ENCODE assay signal across 7 cellular contexts in the genomic region with DNA sequence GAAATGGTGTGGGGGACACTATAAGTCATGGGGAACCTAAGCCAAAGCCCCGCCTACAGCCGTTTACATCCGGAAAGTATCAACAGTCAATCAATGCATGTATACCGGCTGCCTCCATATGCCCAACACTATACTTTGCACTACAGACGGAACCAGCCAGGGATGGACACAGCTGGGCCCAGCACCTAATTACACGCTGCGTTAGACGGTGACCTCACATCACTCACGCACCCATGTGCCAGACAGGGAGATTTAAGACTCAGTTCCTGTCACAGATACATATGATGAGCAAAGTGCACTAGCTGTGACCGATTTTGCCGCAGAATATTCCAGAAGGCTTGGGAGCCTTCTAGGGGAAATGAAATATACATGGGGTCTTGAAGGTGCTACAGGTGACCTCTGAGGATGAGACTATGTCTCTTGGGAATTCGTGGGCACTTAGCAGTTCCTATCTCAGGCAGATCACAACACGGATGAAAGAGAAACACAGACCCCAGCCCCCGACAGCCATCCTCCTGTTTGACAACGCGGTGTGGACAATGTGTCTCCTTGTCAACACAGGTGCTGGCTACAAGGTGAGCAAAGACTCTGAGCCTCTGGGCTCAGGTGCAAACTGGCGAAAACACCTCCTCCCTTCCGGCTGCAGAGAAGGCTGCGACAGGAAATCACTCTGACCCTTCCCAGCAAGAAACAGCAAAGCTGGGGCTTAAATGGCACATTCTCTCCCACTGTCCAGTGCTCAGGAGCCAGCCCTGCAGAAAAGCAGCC. TPM values are rescaled to one million over a fixed set of nuclear protein-coding genes. Genes with fewer than 3 reads are reported as not detected.
A peak's percentile ranks its signal among the peaks of the same experiment; 100 is the strongest.
DNase-seq lines count a peak whose midpoint lies in the region; ATAC-seq and TF ChIP-seq lines count a peak whose summit lies in the region.

No MANE protein-coding gene starts in this region.

- no peak overlapping the region for H3K9ac ChIP-seq in OCI-LY3 (ENCODE audit: low read length)

- ATAC-seq in GM18909 (IDR thresholded peaks at IDR 0.05; ENCODE audit: poor library complexity, unreplicated experiment) (no peak), GM19023 (IDR thresholded peaks at IDR 0.05; ENCODE audit: unreplicated experiment) (no peak), HG03378 (IDR thresholded peaks at IDR 0.05; ENCODE audit: unreplicated experiment) (no peak)

- H3K4me1 ChIP-seq in OCI-LY3 (ENCODE audit: low read length), result peaks cover 50% of the 10 kb centered on the region
- H3K4me1 ChIP-seq in sigmoid colon, result peaks cover 0 to 90% (median 86%) of the 10 kb centered on the region in 4 donors

- H3K4me3 ChIP-seq in OCI-LY3 (ENCODE audit: low read length), result peak overlapping the region; percentile 18; the same call in 1 of the 2 replicates
- H3K4me3 ChIP-seq in epithelial cell of proximal tubule (ENCODE audit: low read depth, low read length), result peak overlapping the region; percentile 33
- H3K4me3 ChIP-seq in sigmoid colon, result peak overlapping the region; percentile 9 to 100 (median 88)

- H3K27me3 ChIP-seq in OCI-LY3 (ENCODE audit: low read depth, low read length), result no peaks in the 10 kb centered on the region
- H3K27me3 ChIP-seq in sigmoid colon, result no peaks in the 10 kb centered on the region

- DNase-seq in DMS53 treated with DMSO at 0.1 percent for 48 hours (lab: John Stamatoyannopoulos, UW; ENCODE audit: unreplicated experiment) (peak; percentile 79), epithelial cell of proximal tubule (ENCODE audit: low read depth) (no peak), sigmoid colon (no peak)

- no peak for TF ChIP-seq CTCF in OCI-LY3 (IDR thresholded peaks at IDR 0.05; ENCODE audit: low read depth, low read length)
- TF ChIP-seq CTCF in epithelial cell of proximal tubule (conservative IDR thresholded peaks at IDR 0.05; ENCODE audit: low read depth, low read length), result no peak
- no peak for TF ChIP-seq CTCF in sigmoid colon (IDR thresholded peaks at IDR 0.05)

- intact Hi-C loops in sigmoid colon (cut with DNase I), result loop anchor here (2.0 kb wide), 1 partner anchor 30 kb away; no protein-coding TSS in a partner anchor

- TF ChIP-seq EP300 in sigmoid colon (IDR thresholded peaks at IDR 0.05), result no peak

- H4K20me1 ChIP-seq in OCI-LY3 (ENCODE audit: insufficient read depth, low read length), result peaks cover 90% of the 10 kb centered on the region

- peak overlapping the region; percentile 26; the same call in 1 of the 2 replicates for H3K4me2 ChIP-seq in OCI-LY3 (ENCODE audit: low read length)

- H3K36me3 ChIP-seq in OCI-LY3 (replicated peaks; ENCODE audit: low read depth, low read length) (peaks cover 38% of the 10 kb centered on the region), sigmoid colon (peaks cover 16 to 28% (median 25%) of the 10 kb centered on the region in 4 donors)

- H3K79me2 ChIP-seq in OCI-LY3 (ENCODE audit: low read length), result peaks cover 78% of the 10 kb centered on the region

- H2AFZ ChIP-seq in OCI-LY3 (ENCODE audit: low read depth, low read length), result no peak overlapping the region

- H3K9me3 ChIP-seq in OCI-LY3 (ENCODE audit: insufficient read depth, low read length) (no peaks in the 10 kb centered on the region), sigmoid colon (no peaks in the 10 kb centered on the region)

- WGBS in sigmoid colon, 2 donors, result 46 to 66% methylated on average over 19 of the region's 19 CpGs

- H3K27ac ChIP-seq in OCI-LY3 (ENCODE audit: low read length) (no peak overlapping the region), sigmoid colon (peak overlapping the region; percentile 96 to 100 (median 98))

- TF ChIP-seq POLR2A in sigmoid colon (IDR thresholded peaks at IDR 0.05), result no peak

RNA-seq across cellular contexts. Expression of a gene that starts 8.0 kb away (rescaled TPM):
- total RNA-seq in epithelial cell of proximal tubule, result 198 and 296 TPM in 2 replicates
- total RNA-seq in sigmoid colon, result 1,000 to 10,000 TPM in 2 of 4 donors, 100 to 1,000 TPM in 2; 751 to 1,294 (median 1,065) TPM
- 100 to 1,000 TPM in 1 of 3 donors, 10 to 100 TPM in 2; 82.3 to 141 (median 85.5) TPM for polyA plus RNA-seq in sigmoid colon

RNA-seq across cellular contexts. Expression of a gene that starts 35.0 kb away (rescaled TPM):
- total RNA-seq in epithelial cell of proximal tubule (2,115 and 2,170 TPM in 2 replicates), sigmoid colon (1,000 to 10,000 TPM; 1,344 to 1,788 (median 1,576) TPM)
- 1,000 to 10,000 TPM; 1,418 to 2,108 (median 1,957) TPM for polyA plus RNA-seq in sigmoid colon

RNA-seq across cellular contexts. Expression of a gene that starts 52.7 kb away (rescaled TPM):
- total RNA-seq in epithelial cell of proximal tubule, result 9.4 and 10.1 TPM in 2 replicates
- total RNA-seq in sigmoid colon, result 1 to 10 TPM; 5.4 to 7.1 (median 6.2) TPM
- 10 to 100 TPM in 1 of 3 donors, 1 to 10 TPM in 2; 5.3 to 16.8 (median 6.0) TPM for polyA plus RNA-seq in sigmoid colon

Comparison
In these comparisons a context has a peak if more than half of its experiments do, and no peak if none do; other contexts are left out.
1. H3K4me3 ChIP-seq: peak in every context shown above with its lines; median percentile 88 in sigmoid colon; 33 in epithelial cell of proximal tubule; 18 in OCI-LY3.